23 cellular contexts compared by ENCODE assay signal in the genomic region with DNA sequence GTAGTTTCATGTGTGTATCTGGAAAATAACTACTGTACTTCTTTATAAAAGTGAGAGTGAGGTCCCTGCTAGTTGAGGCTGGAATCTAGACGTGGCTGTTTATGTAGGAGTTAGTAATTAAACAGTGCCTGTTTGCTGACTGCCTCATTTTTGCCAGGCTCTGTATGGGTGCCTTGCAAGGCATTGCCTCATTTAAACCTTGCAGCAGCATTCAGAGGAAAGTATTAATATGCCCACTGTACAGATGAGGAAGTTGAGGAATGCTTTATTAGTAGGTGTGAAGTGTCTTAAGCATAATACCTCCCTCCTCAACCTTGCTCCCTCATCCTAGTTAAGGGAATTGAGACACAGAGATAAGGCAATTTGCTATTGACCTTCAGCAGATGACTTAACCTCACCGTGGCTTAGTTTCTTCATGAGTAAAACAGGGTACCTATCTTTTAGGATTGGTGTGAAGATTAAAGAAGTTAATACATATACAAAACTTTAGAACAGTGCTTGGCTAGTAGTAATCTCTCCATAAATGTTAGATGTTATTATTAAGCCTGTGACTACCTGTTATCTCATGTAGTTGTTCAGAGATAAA.
"Had no signal": no experiment of that assay in that cellular context is flagged by ENCODE, and none has a peak within 500 bp of the region (broad histone marks: within the 10 kb centered on the region; RNA-seq: fewer than 3 reads in every experiment).

No MANE protein-coding gene starts in this region.

- H3K27me3 Mint-ChIP-seq: activated CD4-positive, alpha-beta memory T cell treated with anti-CD3 and anti-CD28 coated beads, Interleukin-2, amount 10 ng/mL, durations not matched to agents 7 days and 5 days; activated CD4-positive, alpha-beta T cell treated with anti-CD3 and anti-CD28 coated beads, Interleukin-2, amount 10 ng/mL, durations not matched to agents 24 days and 14 days; activated naive CD8-positive, alpha-beta T cell treated with anti-CD3 and anti-CD28 coated beads, Interleukin-2, amount 10 ng/mL, durations not matched to agents 7 days and 5 days; central memory CD8-positive, alpha-beta T cell; naive thymus-derived CD8-positive, alpha-beta T cell; progenitor cell of endocrine pancreas had no signal

- H3K9me3 ChIP-seq: breast epithelium, left ventricle myocardium inferior, tibial artery had no signal

- H3K27ac ChIP-seq: breast epithelium, left ventricle myocardium inferior, tibial artery had no signal

- H3K9me3 Mint-ChIP-seq: activated CD4-positive, alpha-beta memory T cell treated with anti-CD3 and anti-CD28 coated beads, Interleukin-2, amount 10 ng/mL, durations not matched to agents 7 days and 5 days; activated CD4-positive, alpha-beta T cell treated with anti-CD3 and anti-CD28 coated beads, Interleukin-2, amount 10 ng/mL, durations not matched to agents 24 days and 14 days; activated naive CD4-positive, alpha-beta T cell treated with anti-CD3 and anti-CD28 coated beads for 36 hours; activated T-cell treated with anti-CD3 and anti-CD28 coated beads, Interleukin-2, amount 50 U/mL, for 72 hours; central memory CD8-positive, alpha-beta T cell; naive thymus-derived CD8-positive, alpha-beta T cell had no signal

- DNase-seq: activated CD4-positive, alpha-beta memory T cell treated with anti-CD3 and anti-CD28 coated beads, Interleukin-2, amount 10 ng/mL, durations not matched to agents 7 days and 5 days; activated CD4-positive, alpha-beta T cell treated with anti-CD3 and anti-CD28 coated beads, Interleukin-2, amount 10 ng/mL, durations not matched to agents 24 days and 14 days; activated effector memory CD4-positive, alpha-beta T cell treated with Interleukin-2 at 50 U/mL for 16 hours; activated naive CD4-positive, alpha-beta T cell treated with anti-CD3 and anti-CD28 coated beads for 36 hours; activated naive CD8-positive, alpha-beta T cell treated with anti-CD3 and anti-CD28 coated beads, Interleukin-2, amount 10 ng/mL, durations not matched to agents 7 days and 5 days; activated T-cell treated with anti-CD3 and anti-CD28 coated beads, Interleukin-2, amount 50 U/mL, for 72 hours; amniotic stem cell; effector memory CD4-positive, alpha-beta T cell; foreskin melanocyte; left ventricle myocardium inferior; naive thymus-derived CD8-positive, alpha-beta T cell; stimulated activated CD4-positive, alpha-beta T cell treated with anti-CD3 and anti-CD28 coated beads, Interleukin-4, amount 100 ng/mL, for 24 hours; stimulated activated naive CD4-positive, alpha-beta T cell treated with Interleukin-2 at 50 U/mL for 16 hours; substantia nigra; tibial artery had no signal

- ATAC-seq: activated CD4-positive, CD25-positive, alpha-beta regulatory T cell treated with anti-CD3 and anti-CD28 coated beads, Interleukin-2, amount 50 U/mL, for 24 hours; activated T-cell treated with anti-CD3 and anti-CD28 coated beads, Interleukin-2, amount 50 U/mL, for 72 hours; esophagus mucosa; naive thymus-derived CD8-positive, alpha-beta T cell had no signal

- H3K4me1 ChIP-seq: breast epithelium had no signal

- FAIRE-seq: colon, endothelial cell of umbilical vein had no signal

- H3K27ac Mint-ChIP-seq: activated CD4-positive, alpha-beta memory T cell treated with anti-CD3 and anti-CD28 coated beads, Interleukin-2, amount 10 ng/mL, durations not matched to agents 7 days and 5 days; activated CD4-positive, alpha-beta T cell treated with anti-CD3 and anti-CD28 coated beads, Interleukin-2, amount 10 ng/mL, durations not matched to agents 24 days and 14 days; activated naive CD4-positive, alpha-beta T cell treated with anti-CD3 and anti-CD28 coated beads for 36 hours; activated naive CD8-positive, alpha-beta T cell treated with anti-CD3 and anti-CD28 coated beads, Interleukin-2, amount 10 ng/mL, durations not matched to agents 7 days and 5 days; activated T-cell treated with anti-CD3 and anti-CD28 coated beads, Interleukin-2, amount 50 U/mL, for 72 hours; mesothelial cell of epicardium had no signal

- H3K36me3 ChIP-seq: breast epithelium, left ventricle myocardium inferior had no signal

- H3K4me3 Mint-ChIP-seq: activated CD4-positive, alpha-beta memory T cell treated with anti-CD3 and anti-CD28 coated beads, Interleukin-2, amount 10 ng/mL, durations not matched to agents 7 days and 5 days; activated CD4-positive, alpha-beta T cell treated with anti-CD3 and anti-CD28 coated beads, Interleukin-2, amount 10 ng/mL, durations not matched to agents 24 days and 14 days; activated naive CD4-positive, alpha-beta T cell treated with anti-CD3 and anti-CD28 coated beads for 36 hours; activated naive CD8-positive, alpha-beta T cell treated with anti-CD3 and anti-CD28 coated beads, Interleukin-2, amount 10 ng/mL, durations not matched to agents 7 days and 5 days; activated T-cell treated with anti-CD3 and anti-CD28 coated beads, Interleukin-2, amount 50 U/mL, for 72 hours; central memory CD8-positive, alpha-beta T cell; mesothelial cell of epicardium; naive thymus-derived CD8-positive, alpha-beta T cell had no signal

- H3K27me3 ChIP-seq: breast epithelium, tibial artery had no signal

- H3K4me3 ChIP-seq: breast epithelium, left ventricle myocardium inferior, tibial artery had no signal
